Comparison of ENCODE assay signal across 12 cellular contexts in the genomic region with DNA sequence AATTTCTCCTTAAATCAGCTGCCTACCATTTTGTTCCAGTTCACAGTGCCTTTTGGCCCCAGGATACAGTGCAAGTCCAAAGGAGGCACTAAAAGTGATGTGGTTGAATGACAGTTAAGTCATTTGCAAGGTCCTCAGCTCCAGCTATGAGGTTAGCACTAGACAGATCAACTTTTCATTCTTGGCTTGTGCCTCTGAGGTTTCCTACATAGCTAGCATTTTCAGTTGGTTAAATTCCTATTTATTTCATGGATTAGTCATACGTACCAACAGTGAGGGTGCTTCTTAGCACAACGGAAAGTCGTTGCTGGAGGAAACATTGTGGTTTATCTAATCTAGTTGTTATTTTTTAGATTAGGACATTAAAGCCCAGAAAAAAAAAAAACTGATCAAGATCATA. TPM values are rescaled to one million over a fixed set of nuclear protein-coding genes. Genes with fewer than 3 reads are reported as not detected.
DNase-seq lines count a peak whose midpoint lies in the region; ATAC-seq, FAIRE-seq and TF ChIP-seq lines count a peak whose summit lies in the region.
"Had no signal": no experiment of that assay in that cellular context is flagged by ENCODE, and none has a peak within 500 bp of the region (broad histone marks: within the 10 kb centered on the region; RNA-seq: fewer than 3 reads in every experiment).

No MANE protein-coding gene starts in this region.

- no peaks in the 10 kb centered on the region for H3K9me3 Mint-ChIP-seq in activated CD4-positive, alpha-beta T cell treated with anti-CD3 and anti-CD28 coated beads for 36 hours (ENCODE audit: low read depth)
- no peaks in the 10 kb centered on the region for H3K9me3 Mint-ChIP-seq in natural killer cell
- H3K9me3 Mint-ChIP-seq in effector memory CD8-positive, alpha-beta T cell = no peaks in the 10 kb centered on the region

- no peaks in the 10 kb centered on the region for H3K36me3 Mint-ChIP-seq in activated CD4-positive, alpha-beta T cell treated with anti-CD3 and anti-CD28 coated beads for 36 hours (ENCODE audit: low read depth)
- no peaks in the 10 kb centered on the region for H3K36me3 Mint-ChIP-seq in natural killer cell
- H3K36me3 Mint-ChIP-seq in effector memory CD8-positive, alpha-beta T cell (ENCODE audit: insufficient read depth) = peaks cover 4% of the 10 kb centered on the region

- POLR2A ChIA-PET in activated CD4-positive, alpha-beta T cell treated with anti-CD3 and anti-CD28 coated beads for 36 hours (lab: Charles Lee) = interaction anchor here (0.7 kb wide), 1 partner anchor 1197 kb away, joined by 3 read pairs; no protein-coding TSS in a partner anchor

- no peak overlapping the region for H3K4me3 ChIP-seq in fibroblast of pulmonary artery (replicated peaks; ENCODE audit: low read depth, low read length)
- H3K4me3 ChIP-seq: A549, right atrium auricular region had no signal

- H3K27me3 Mint-ChIP-seq in activated CD4-positive, alpha-beta T cell treated with anti-CD3 and anti-CD28 coated beads for 36 hours = no peaks in the 10 kb centered on the region
- H3K27me3 Mint-ChIP-seq in natural killer cell (ENCODE audit: low read depth in 2 of 2) = peaks cover 18 to 20% of the 10 kb centered on the region in 2 donors
- peaks cover 5 to 35% of the 10 kb centered on the region in 2 donors for H3K27me3 Mint-ChIP-seq in effector memory CD8-positive, alpha-beta T cell

- H3K27ac Mint-ChIP-seq in activated CD4-positive, alpha-beta T cell treated with anti-CD3 and anti-CD28 coated beads for 36 hours = no peak overlapping the region
- no peak overlapping the region for H3K27ac Mint-ChIP-seq in natural killer cell
- no peak overlapping the region for H3K27ac Mint-ChIP-seq in effector memory CD8-positive, alpha-beta T cell
- H3K27ac Mint-ChIP-seq: T-helper 1 cell treated with Interleukin-12 subunit alpha and Interleukin-12 subunit beta and Interleukin-4 antibody, amounts not matched to agents 30 μg/mL and 1 μg/mL, for 36 hours had no signal

- intact Hi-C loops in activated CD4-positive, alpha-beta T cell treated with anti-CD3 and anti-CD28 coated beads for 36 hours (cut with DNase I, micrococcal nuclease) = no loop called here
- intact Hi-C loops in natural killer cell (cut with micrococcal nuclease) = no loop called here

- in situ Hi-C loops in GM13977 (cut with MboI; ENCODE audit: low pct_unique_long_range_greater_than_20kb, low sequenced_read_pairs, unreplicated experiment) = no loop called here

- no peak for DNase-seq in activated CD4-positive, alpha-beta T cell treated with anti-CD3 and anti-CD28 coated beads for 36 hours
- DNase-seq in activated CD4-positive, alpha-beta T cell treated with anti-CD3 and anti-CD28 coated beads for 48 hours = no peak
- DNase-seq in RCC 7860 (ENCODE audit: low spot score) (peak; percentile 97), fibroblast of pulmonary artery (ENCODE audit: low read depth) (peak; percentile 68), GM13977 (ENCODE audit: low spot score) (no peak), natural killer cell (no peak)
- no peak for DNase-seq in stimulated activated naive CD8-positive, alpha-beta T cell treated with anti-CD3 and anti-CD28 coated beads, Interleukin-15, Interleukin-2, amounts not matched to agents 100 U/mL and 50 U/mL, for 24 hours
- no peak for DNase-seq in effector memory CD8-positive, alpha-beta T cell
- DNase-seq: NCI-H146 had no signal

- TF ChIP-seq CTCF in fibroblast of pulmonary artery (IDR thresholded peaks at IDR 0.05; ENCODE audit: low read length, missing control alignments) (no peak), GM13977 (IDR thresholded peaks at IDR 0.05; ENCODE audit: extremely low read depth, insufficient read depth, missing control alignments) (no peak), natural killer cell (IDR thresholded peaks at IDR 0.05) (no peak)

- peaks cover 9% of the 10 kb centered on the region for H3K4me1 Mint-ChIP-seq in activated CD4-positive, alpha-beta T cell treated with anti-CD3 and anti-CD28 coated beads for 36 hours
- no peaks in the 10 kb centered on the region for H3K4me1 Mint-ChIP-seq in natural killer cell
- H3K4me1 Mint-ChIP-seq in effector memory CD8-positive, alpha-beta T cell (ENCODE audit: low read depth in 2 of 2) = no peaks in the 10 kb centered on the region

- ATAC-seq in activated CD4-positive, alpha-beta T cell treated with anti-CD3 and anti-CD28 coated beads for 36 hours = peak; percentile 75
- ATAC-seq in stimulated activated naive CD8-positive, alpha-beta T cell treated with anti-CD3 and anti-CD28 coated beads, Interleukin-15, Interleukin-2, amounts not matched to agents 100 U/mL and 50 U/mL, for 24 hours = peak; percentile 90
- ATAC-seq in natural killer cell = no peak
- ATAC-seq in effector memory CD8-positive, alpha-beta T cell (replicated peaks) = no peak
- ATAC-seq: A549 had no signal

- FAIRE-seq in RCC 7860 (lab: Jason Lieb, UNC) = peak; percentile 99
- FAIRE-seq: A549 had no signal

- CTCF ChIA-PET in activated CD4-positive, alpha-beta T cell treated with anti-CD3 and anti-CD28 coated beads for 36 hours (lab: Charles Lee) = interaction anchor here (1.1 to 2.5 kb wide), 2 partner anchors 10 to 62 kb away, joined by 3 to 12 read pairs; no protein-coding TSS in a partner anchor

- H3K4me3 Mint-ChIP-seq in activated CD4-positive, alpha-beta T cell treated with anti-CD3 and anti-CD28 coated beads for 36 hours = no peak overlapping the region
- no peak overlapping the region for H3K4me3 Mint-ChIP-seq in natural killer cell
- no peak overlapping the region for H3K4me3 Mint-ChIP-seq in effector memory CD8-positive, alpha-beta T cell
- H3K4me3 Mint-ChIP-seq: T-helper 1 cell treated with Interleukin-12 subunit alpha and Interleukin-12 subunit beta and Interleukin-4 antibody, amounts not matched to agents 30 μg/mL and 1 μg/mL, for 36 hours had no signal

RNA-seq across cellular contexts. Expression of gene NTPCR, which starts 59.3 kb away (rescaled TPM):
- 10 to 100 TPM; 37.4 to 51.9 TPM for total RNA-seq in activated CD4-positive, alpha-beta T cell treated with anti-CD3 and anti-CD28 coated beads for 36 hours
- total RNA-seq in natural killer cell = 10 to 100 TPM; 12.9 to 25.7 (median 17.4) TPM

Comparison
In these comparisons a context has a peak if more than half of its experiments do, and no peak if none do; other contexts are left out.
1. ATAC-seq: peak in activated CD4-positive, alpha-beta T cell treated with anti-CD3 and anti-CD28 coated beads for 36 hours (single experiment) and stimulated activated naive CD8-positive, alpha-beta T cell treated with anti-CD3 and anti-CD28 coated beads, Interleukin-15, Interleukin-2, amounts not matched to agents 100 U/mL and 50 U/mL, for 24 hours (single experiment); none in natural killer cell (0 of 3) and effector memory CD8-positive, alpha-beta T cell (single experiment).
2. DNase-seq: peak in RCC 7860 (single experiment) and fibroblast of pulmonary artery (single experiment); none in activated CD4-positive, alpha-beta T cell treated with anti-CD3 and anti-CD28 coated beads for 36 hours (single experiment), activated CD4-positive, alpha-beta T cell treated with anti-CD3 and anti-CD28 coated beads for 48 hours (single experiment), stimulated activated naive CD8-positive, alpha-beta T cell treated with anti-CD3 and anti-CD28 coated beads, Interleukin-15, Interleukin-2, amounts not matched to agents 100 U/mL and 50 U/mL, for 24 hours (single experiment), GM13977 (single experiment), natural killer cell (single experiment) and effector memory CD8-positive, alpha-beta T cell (0 of 3).